ENCODE assay signal across 7 cellular contexts in genomic region chr7:67042781-67043620, GRCh38. TPM values are rescaled to one million over a fixed set of nuclear protein-coding genes. Genes with fewer than 3 reads are reported as not detected.
DNase-seq lines count a peak whose midpoint lies in the region; ATAC-seq and TF ChIP-seq lines count a peak whose summit lies in the region.
"Not testable (repeated sequence)": the region's sequence is repeated elsewhere in the genome, so short reads cannot be mapped to it uniquely, and the experiment has no call there.

No MANE protein-coding gene starts in this region.

- H4K8ac ChIP-seq in mesenchymal stem cell (ENCODE audit: low read length): not testable (repeated sequence)

- not testable (repeated sequence) for H3K36me3 ChIP-seq in colonic mucosa; mesenchymal stem cell (ENCODE audit: control insufficient read depth in 1 of 2, insufficient read depth in 2 of 2, low read depth in 1 of 2, low read length in 2 of 2)

- peak overlapping the region; percentile 33 to 52 for H3K18ac ChIP-seq in mesenchymal stem cell (ENCODE audit: low read depth in 1 of 2, low read length in 2 of 2)

- H3K23ac ChIP-seq in mesenchymal stem cell (ENCODE audit: low read length in 2 of 2): not testable (repeated sequence)

- H3K27me3 ChIP-seq in colonic mucosa; mesenchymal stem cell (ENCODE audit: control insufficient read depth in 1 of 2, insufficient read depth in 1 of 2, low read length in 2 of 2): not testable (repeated sequence)

- H2AK5ac ChIP-seq in mesenchymal stem cell (ENCODE audit: low read length, severe bottlenecking): not testable (repeated sequence)

- H2AFZ ChIP-seq in mesenchymal stem cell (ENCODE audit: low read depth, low read length): not testable (repeated sequence)

- H3K79me1 ChIP-seq in mesenchymal stem cell (replicated peaks; ENCODE audit: low read length, poor library complexity, severe bottlenecking): not testable (repeated sequence)

- not testable (repeated sequence) for H3K4me3 ChIP-seq in colonic mucosa; mesenchymal stem cell (ENCODE audit: insufficient read depth in 1 of 2, low read depth in 1 of 2, low read length in 2 of 2); skeletal muscle cell (ENCODE audit: low read depth, low read length)

- H2BK120ac ChIP-seq in mesenchymal stem cell (ENCODE audit: low read depth, low read length): peak overlapping the region; percentile 8

- intact Hi-C loops in colonic mucosa (cut with DNase I); Right ventricle myocardium inferior (cut with DNase I): not testable (repeated sequence)

- peak; percentile 97 for ATAC-seq in Right ventricle myocardium inferior

- not testable (repeated sequence) for H2BK15ac ChIP-seq in mesenchymal stem cell (ENCODE audit: low read depth, poor library complexity, severe bottlenecking)

- H3K9me3 ChIP-seq in colonic mucosa; mesenchymal stem cell (ENCODE audit: control insufficient read depth, low read length): not testable (repeated sequence)

- H4K91ac ChIP-seq in mesenchymal stem cell (ENCODE audit: low read length): not testable (repeated sequence)

- H2BK5ac ChIP-seq in mesenchymal stem cell (ENCODE audit: low read depth, low read length, poor library complexity, severe bottlenecking): not testable (repeated sequence)

- H3K4ac ChIP-seq in mesenchymal stem cell (ENCODE audit: low read depth in 1 of 2, low read length in 2 of 2): peak overlapping the region in 1 of 2 experiments; percentile 69

- H3K27ac ChIP-seq in colonic mucosa; mesenchymal stem cell (ENCODE audit: low read length, poor library complexity, severe bottlenecking): not testable (repeated sequence)

- 67% methylated on average over 4 of the region's 5 CpGs for WGBS in mesenchymal stem cell

- H3K9ac ChIP-seq in colonic mucosa (ENCODE audit: low read depth in 2 of 2, low read length in 2 of 2): not testable (repeated sequence)
- H3K9ac ChIP-seq in mesenchymal stem cell (ENCODE audit: low read length): peak overlapping the region; percentile 41

- not testable (repeated sequence) for H3K4me1 ChIP-seq in colonic mucosa; mesenchymal stem cell (ENCODE audit: control insufficient read depth, insufficient read depth, low read depth, low read length)

- not testable (repeated sequence) for H3K4me2 ChIP-seq in mesenchymal stem cell (ENCODE audit: low read length, poor library complexity, severe bottlenecking)

- H2BK12ac ChIP-seq in mesenchymal stem cell (ENCODE audit: low read length in 2 of 2): peak overlapping the region; percentile 39 to 54

- H3K14ac ChIP-seq in mesenchymal stem cell (ENCODE audit: low read length in 2 of 2): not testable (repeated sequence)

- TF ChIP-seq CTCF in colonic mucosa (IDR thresholded peaks at IDR 0.05): not testable (repeated sequence)

- DNase-seq in EL (peak; percentile 87), NCI-H2171 treated with DMSO at 0.1 percent for 48 hours (lab: John Stamatoyannopoulos, UW) (peak; percentile 51), T1000 (lab: John Stamatoyannopoulos, UW) (peak; percentile 32), colonic mucosa (peak; percentile 50), mesenchymal stem cell (peak; percentile 94), skeletal muscle cell (ENCODE audit: low read depth) (peak; percentile 56)
- not testable (repeated sequence) for DNase-seq in Right ventricle myocardium inferior (ENCODE audit: missing footprints)

RNA-seq across cellular contexts. Expression of gene TYW1, which starts 46.4 kb away (rescaled TPM):
- total RNA-seq in colonic mucosa (10 to 100 TPM; 15.5 to 16.2 TPM), Right ventricle myocardium inferior (10.7 TPM)
- polyA plus RNA-seq in mesenchymal stem cell (2013, experiment 1 of 2): 10.9 TPM
- 10.6 TPM for polyA plus RNA-seq in mesenchymal stem cell (2013, experiment 2 of 2)

RNA-seq across cellular contexts. Expression of gene SBDS, which starts 47.6 kb away (rescaled TPM):
- total RNA-seq in colonic mucosa (100 to 1,000 TPM; 102 to 112 TPM), Right ventricle myocardium inferior (210 TPM)
- polyA plus RNA-seq in mesenchymal stem cell (2013, experiment 1 of 2): 134 TPM
- polyA plus RNA-seq in mesenchymal stem cell (2013, experiment 2 of 2): 139 TPM
